In genomic region chr12:69987453-69988102, GRCh38 we compare ENCODE assay signal across 2 cellular contexts.
A peak's percentile ranks its signal among the peaks of the same experiment; 100 is the strongest.
TF ChIP-seq lines count a peak whose summit lies in the region.

No MANE protein-coding gene starts in this region.

TF ChIP-seq in GM23338, 12 proteins besides CTCF, POLR2A, EP300 and RAD21 (continued from another document):
- TF ChIP-seq ZNF462 (CRISPR knock-in tag; IDR thresholded peaks at IDR 0.05) (no peak), STAT1 (IDR thresholded peaks at IDR 0.05; ENCODE audit: unreplicated experiment) (no peak), ZNF114 (CRISPR knock-in tag; IDR thresholded peaks at IDR 0.05) (no peak), REST (IDR thresholded peaks at IDR 0.05; ENCODE audit: unreplicated experiment) (no peak)

TF ChIP-seq in SK-N-SH treated with all-trans-retinoic acid at 6 μM for 48 hours, 23 proteins besides CTCF, POLR2A, EP300 and RAD21 (continued from another document):
- TF ChIP-seq CSRNP3 (CRISPR knock-in tag; IDR thresholded peaks at IDR 0.05) (peak; percentile 49; the same call in 1 of the 2 replicates), TCF4 (CRISPR knock-in tag; IDR thresholded peaks at IDR 0.05; ENCODE audit: borderline replicate concordance) (peak; percentile 43; the same call in 1 of the 2 replicates), ZC3H10 (CRISPR knock-in tag; IDR thresholded peaks at IDR 0.05) (no peak), POU6F1 (CRISPR knock-in tag; IDR thresholded peaks at IDR 0.05; ENCODE audit: borderline replicate concordance, low read depth) (peak; percentile 51; the same call in 1 of the 2 replicates), ESRRG (CRISPR knock-in tag; IDR thresholded peaks at IDR 0.05) (0 out of 2 replicates have a peak, but pooled peaks have one; percentile 15)
